Comparison of ENCODE assay signal across 22 cellular contexts in the genomic region with DNA sequence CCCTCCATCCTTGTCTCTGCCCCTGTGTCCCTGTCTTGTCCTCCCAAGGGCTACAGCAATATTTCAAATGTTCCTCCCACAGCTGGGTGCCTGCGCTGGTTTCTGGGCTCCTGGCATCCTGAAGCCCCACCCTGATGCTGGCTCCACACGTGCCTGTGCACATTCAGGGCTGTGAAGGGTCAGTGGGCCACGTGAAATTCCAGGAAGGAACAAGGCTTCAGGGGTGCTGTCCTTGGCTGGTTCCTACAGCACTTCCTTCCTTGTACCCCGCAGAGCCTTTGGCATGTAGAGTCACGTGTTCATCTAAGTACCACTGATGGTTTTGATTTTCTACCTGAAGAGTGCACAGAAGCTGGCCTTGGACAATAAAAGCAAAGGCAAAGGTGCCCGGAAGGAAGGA. TPM values are rescaled to one million over a fixed set of nuclear protein-coding genes. Genes with fewer than 3 reads are reported as not detected.
DNase-seq lines count a peak whose midpoint lies in the region; ATAC-seq, FAIRE-seq and TF ChIP-seq lines count a peak whose summit lies in the region.
"Had no signal": no experiment of that assay in that cellular context is flagged by ENCODE, and none has a peak within 500 bp of the region (broad histone marks: within the 10 kb centered on the region; RNA-seq: fewer than 3 reads in every experiment).

No MANE protein-coding gene starts in this region.

- H3K27me3 ChIP-seq in BLaER1 (no peaks in the 10 kb centered on the region), OCI-LY3 (ENCODE audit: low read depth, low read length) (peaks cover 19% of the 10 kb centered on the region), osteoblast (ENCODE audit: insufficient read depth, low read length) (peaks cover 3% of the 10 kb centered on the region)
- H3K27me3 ChIP-seq: cardiac muscle cell had no signal

- intact Hi-C loops in left cardiac atrium (cut with DNase I): no loop called here

- H3K27ac ChIP-seq in BLaER1 (no peak overlapping the region), OCI-LY3 (ENCODE audit: low read length) (no peak overlapping the region), osteoblast (ENCODE audit: low read depth, low read length) (no peak overlapping the region)
- H3K27ac ChIP-seq: cardiac muscle cell, tibial artery had no signal

- no peaks in the 10 kb centered on the region for H3K79me2 ChIP-seq in OCI-LY3 (ENCODE audit: low read length)
- no peaks in the 10 kb centered on the region for H3K79me2 ChIP-seq in osteoblast (ENCODE audit: insufficient read depth, low read length)

- H3K36me3 ChIP-seq in BLaER1 (no peaks in the 10 kb centered on the region), OCI-LY3 (replicated peaks; ENCODE audit: low read depth, low read length) (no peaks in the 10 kb centered on the region), osteoblast (ENCODE audit: insufficient read depth, low read length) (no peaks in the 10 kb centered on the region)
- H3K36me3 ChIP-seq: cardiac muscle cell, tibial artery had no signal

- H3K9me3 ChIP-seq in BLaER1: no peaks in the 10 kb centered on the region
- H3K9me3 ChIP-seq in OCI-LY3 (ENCODE audit: insufficient read depth, low read length): no peaks in the 10 kb centered on the region
- H3K9me3 ChIP-seq in osteoblast (ENCODE audit: low read depth, low read length): no peaks in the 10 kb centered on the region
- H3K9me3 ChIP-seq: tibial artery had no signal

- peak overlapping the region; percentile 94 for H2AFZ ChIP-seq in OCI-LY3 (ENCODE audit: low read depth, low read length)
- peak overlapping the region; percentile 5 for H2AFZ ChIP-seq in osteoblast (ENCODE audit: low read length)

- H3K9ac ChIP-seq in BLaER1: no peak overlapping the region
- no peak overlapping the region for H3K9ac ChIP-seq in OCI-LY3 (ENCODE audit: low read length)

- peak overlapping the region; percentile 38 for H3K4me2 ChIP-seq in BLaER1
- H3K4me2 ChIP-seq in OCI-LY3 (ENCODE audit: low read length): peak overlapping the region; percentile 66
- peak overlapping the region; percentile 14 for H3K4me2 ChIP-seq in osteoblast (ENCODE audit: insufficient read depth, low read length)

- TF ChIP-seq CTCF in OCI-LY3 (IDR thresholded peaks at IDR 0.05; ENCODE audit: low read depth, low read length) (no peak), osteoblast (IDR thresholded peaks at IDR 0.05; ENCODE audit: extremely low read depth, low read depth, low read length) (no peak)

- H3K4me1 ChIP-seq in BLaER1 (peaks cover 12% of the 10 kb centered on the region), OCI-LY3 (ENCODE audit: low read length) (peaks cover 9% of the 10 kb centered on the region; the same call in 1 of the 2 replicates), osteoblast (ENCODE audit: insufficient read depth, low read length) (peaks cover 7% of the 10 kb centered on the region)

- FAIRE-seq in frontal cortex (lab: Jason Lieb, UNC): no peak
- FAIRE-seq: GM19239 had no signal

- no peaks in the 10 kb centered on the region for H4K20me1 ChIP-seq in BLaER1
- H4K20me1 ChIP-seq in OCI-LY3 (ENCODE audit: insufficient read depth, low read length): no peaks in the 10 kb centered on the region
- H4K20me1 ChIP-seq in osteoblast (ENCODE audit: insufficient read depth, low read length): no peaks in the 10 kb centered on the region

- ATAC-seq in left cardiac atrium: peak in 1 of 2 donors; percentile 68
- no peak for ATAC-seq in GM21619 (IDR thresholded peaks at IDR 0.05; ENCODE audit: unreplicated experiment)
- ATAC-seq in GM21737 (IDR thresholded peaks at IDR 0.05; ENCODE audit: unreplicated experiment): no peak
- ATAC-seq: activated CD8-positive, alpha-beta memory T cell treated with anti-CD3 and anti-CD28 coated beads, Interleukin-2, amount 10 ng/mL, durations not matched to agents 7 days and 5 days; activated T-helper 17 cell treated with anti-CD3 and anti-CD28 coated beads, Interleukin-2, amount 50 U/mL, for 72 hours; Panc1; SK-N-SH treated with all-trans-retinoic acid at 6 μM for 48 hours had no signal

- DNase-seq in left cardiac atrium (peak; percentile 24), osteoblast (ENCODE audit: insufficient read length, low spot score, missing footprints) (no peak), frontal cortex (ENCODE audit: low spot score in 2 of 2) (no peak)
- no peak for DNase-seq in activated CD4-positive, alpha-beta T cell treated with anti-CD3 and anti-CD28 coated beads for 1 hour
- DNase-seq: activated CD4-positive, CD25-positive, alpha-beta regulatory T cell treated with anti-CD3 and anti-CD28 coated beads, Interleukin-2, amount 50 U/mL, for 72 hours; activated CD8-positive, alpha-beta memory T cell treated with anti-CD3 and anti-CD28 coated beads, Interleukin-2, amount 10 ng/mL, durations not matched to agents 7 days and 5 days; HCEC 1CT; head of caudate nucleus; NCI-H1105 treated with DMSO at 0.1 percent for 48 hours; NCI-H524 treated with DMSO at 0.1 percent for 48 hours; stimulated activated CD4-positive, alpha-beta T cell treated with anti-CD3 and anti-CD28 coated beads, Interleukin-12 subunit alpha, Interleukin-12 subunit beta, amount 100 ng/mL, for 4 hours; T1000; tibial artery had no signal

- H3K4me3 ChIP-seq in BLaER1: no peak overlapping the region
- H3K4me3 ChIP-seq in OCI-LY3 (ENCODE audit: low read length): peak overlapping the region; percentile 55
- H3K4me3 ChIP-seq in osteoblast (ENCODE audit: insufficient read depth, low read length): no peak overlapping the region
- H3K4me3 ChIP-seq: cardiac muscle cell, tibial artery had no signal

RNA-seq across cellular contexts. Expression of a gene that starts 57.7 kb away (rescaled TPM):
- total RNA-seq in left cardiac atrium (10 to 100 TPM; 19.4 to 22.5 TPM), osteoblast (10.5 and 16.8 TPM in 2 replicates), frontal cortex (73.0 TPM)

Comparison
In these comparisons a context has a peak if more than half of its experiments do, and no peak if none do; other contexts are left out.
1. H3K4me2 ChIP-seq: peak in every context shown above with its lines; median percentile 66 in OCI-LY3; 38 in BLaER1; 14 in osteoblast.